10 cellular contexts compared by ENCODE assay signal in genomic region chr6:134249759-134250602, GRCh38.
DNase-seq lines count a peak whose midpoint lies in the region; ATAC-seq lines count a peak whose summit lies in the region.
"Had no signal": no experiment of that assay in that cellular context is flagged by ENCODE, and none has a peak within 500 bp of the region (broad histone marks: within the 10 kb centered on the region; RNA-seq: fewer than 3 reads in every experiment).

No MANE protein-coding gene starts in this region.

- no peaks in the 10 kb centered on the region for H3K9me3 Mint-ChIP-seq in activated CD4-positive, alpha-beta T cell treated with anti-CD3 and anti-CD28 coated beads for 36 hours (ENCODE audit: low read depth)
- no peaks in the 10 kb centered on the region for H3K9me3 Mint-ChIP-seq in activated CD4-positive, alpha-beta T cell treated with anti-CD3 and anti-CD28 coated beads, Interleukin-2, amount 10 ng/mL, durations not matched to agents 24 days and 14 days
- H3K9me3 Mint-ChIP-seq in activated T-helper 17 cell treated with anti-CD3 and anti-CD28 coated beads, Interleukin-2, amount 50 U/mL, for 72 hours: peaks cover 4% of the 10 kb centered on the region
- peaks cover 3% of the 10 kb centered on the region for H3K9me3 Mint-ChIP-seq in stimulated activated effector memory CD8-positive, alpha-beta T cell treated with anti-CD3 and anti-CD28 coated beads, Interleukin-12 subunit alpha, Interleukin-12 subunit beta, amount 100 ng/mL, for 72 hours

- intact Hi-C loops in activated CD4-positive, alpha-beta T cell treated with anti-CD3 and anti-CD28 coated beads for 36 hours (cut with DNase I, micrococcal nuclease): loop anchor here (1.0 to 10.0 kb wide), 5 partner anchors 72 to 935 kb away; partner anchors contain the start of gene MYB (in 1 of the 2)
- intact Hi-C loops in activated CD4-positive, alpha-beta T cell treated with anti-CD3 and anti-CD28 coated beads, Interleukin-2, amount 10 ng/mL, durations not matched to agents 24 days and 14 days (cut with micrococcal nuclease): loop anchor here (5.0 kb wide), 1 partner anchor 298 kb away; the partner anchor contains the start of gene TBPL1
- intact Hi-C loops in posterior vena cava (cut with DNase I): no loop called here

- no peak for DNase-seq in activated CD4-positive, alpha-beta T cell treated with anti-CD3 and anti-CD28 coated beads for 36 hours
- no peak for DNase-seq in activated CD4-positive, alpha-beta T cell treated with anti-CD3 and anti-CD28 coated beads, Interleukin-2, amount 10 ng/mL, durations not matched to agents 24 days and 14 days
- DNase-seq in glomerular endothelial cell (ENCODE audit: extremely low read depth, low read depth, low spot score) (peak; percentile 12), NCI-H1105 (lab: John Stamatoyannopoulos, UW) (no peak), posterior vena cava (ENCODE audit: low spot score) (no peak)
- no peak for DNase-seq in stimulated activated effector memory CD8-positive, alpha-beta T cell treated with anti-CD3 and anti-CD28 coated beads, Interleukin-12 subunit alpha, Interleukin-12 subunit beta, amount 100 ng/mL, for 72 hours (ENCODE audit: low spot score in 2 of 2)
- DNase-seq: 8988T, tibial artery had no signal

- peak overlapping the region; percentile 32 for H3K27ac Mint-ChIP-seq in activated CD4-positive, alpha-beta T cell treated with anti-CD3 and anti-CD28 coated beads for 36 hours
- no peak overlapping the region for H3K27ac Mint-ChIP-seq in activated CD4-positive, alpha-beta T cell treated with anti-CD3 and anti-CD28 coated beads, Interleukin-2, amount 10 ng/mL, durations not matched to agents 24 days and 14 days
- peak overlapping the region; percentile 66 for H3K27ac Mint-ChIP-seq in activated T-helper 17 cell treated with anti-CD3 and anti-CD28 coated beads, Interleukin-2, amount 50 U/mL, for 72 hours
- H3K27ac Mint-ChIP-seq in stimulated activated effector memory CD8-positive, alpha-beta T cell treated with anti-CD3 and anti-CD28 coated beads, Interleukin-12 subunit alpha, Interleukin-12 subunit beta, amount 100 ng/mL, for 72 hours: no peak overlapping the region

- H3K4me3 Mint-ChIP-seq in activated CD4-positive, alpha-beta T cell treated with anti-CD3 and anti-CD28 coated beads for 36 hours: no peak overlapping the region
- H3K4me3 Mint-ChIP-seq in activated CD4-positive, alpha-beta T cell treated with anti-CD3 and anti-CD28 coated beads, Interleukin-2, amount 10 ng/mL, durations not matched to agents 24 days and 14 days: no peak overlapping the region
- H3K4me3 Mint-ChIP-seq in activated T-helper 17 cell treated with anti-CD3 and anti-CD28 coated beads, Interleukin-2, amount 50 U/mL, for 72 hours: peak overlapping the region; percentile 72
- H3K4me3 Mint-ChIP-seq in stimulated activated effector memory CD8-positive, alpha-beta T cell treated with anti-CD3 and anti-CD28 coated beads, Interleukin-12 subunit alpha, Interleukin-12 subunit beta, amount 100 ng/mL, for 72 hours: peak overlapping the region; percentile 26

- no peaks in the 10 kb centered on the region for H3K27me3 Mint-ChIP-seq in activated CD4-positive, alpha-beta T cell treated with anti-CD3 and anti-CD28 coated beads for 36 hours
- no peaks in the 10 kb centered on the region for H3K27me3 Mint-ChIP-seq in activated CD4-positive, alpha-beta T cell treated with anti-CD3 and anti-CD28 coated beads, Interleukin-2, amount 10 ng/mL, durations not matched to agents 24 days and 14 days
- H3K27me3 Mint-ChIP-seq in activated T-helper 17 cell treated with anti-CD3 and anti-CD28 coated beads, Interleukin-2, amount 50 U/mL, for 72 hours: no peaks in the 10 kb centered on the region

- peaks cover 55% of the 10 kb centered on the region for H3K4me1 Mint-ChIP-seq in activated CD4-positive, alpha-beta T cell treated with anti-CD3 and anti-CD28 coated beads for 36 hours
- H3K4me1 Mint-ChIP-seq in activated CD4-positive, alpha-beta T cell treated with anti-CD3 and anti-CD28 coated beads, Interleukin-2, amount 10 ng/mL, durations not matched to agents 24 days and 14 days: peaks cover 47% of the 10 kb centered on the region
- H3K4me1 Mint-ChIP-seq in activated T-helper 17 cell treated with anti-CD3 and anti-CD28 coated beads, Interleukin-2, amount 50 U/mL, for 72 hours: peaks cover 31% of the 10 kb centered on the region
- peaks cover 32% of the 10 kb centered on the region for H3K4me1 Mint-ChIP-seq in stimulated activated effector memory CD8-positive, alpha-beta T cell treated with anti-CD3 and anti-CD28 coated beads, Interleukin-12 subunit alpha, Interleukin-12 subunit beta, amount 100 ng/mL, for 72 hours

- peaks cover 2% of the 10 kb centered on the region for H3K36me3 Mint-ChIP-seq in activated CD4-positive, alpha-beta T cell treated with anti-CD3 and anti-CD28 coated beads for 36 hours (ENCODE audit: low read depth)
- peaks cover 2% of the 10 kb centered on the region for H3K36me3 Mint-ChIP-seq in activated CD4-positive, alpha-beta T cell treated with anti-CD3 and anti-CD28 coated beads, Interleukin-2, amount 10 ng/mL, durations not matched to agents 24 days and 14 days (ENCODE audit: low read depth)
- no peaks in the 10 kb centered on the region for H3K36me3 Mint-ChIP-seq in activated T-helper 17 cell treated with anti-CD3 and anti-CD28 coated beads, Interleukin-2, amount 50 U/mL, for 72 hours (ENCODE audit: low read depth)
- no peaks in the 10 kb centered on the region for H3K36me3 Mint-ChIP-seq in stimulated activated effector memory CD8-positive, alpha-beta T cell treated with anti-CD3 and anti-CD28 coated beads, Interleukin-12 subunit alpha, Interleukin-12 subunit beta, amount 100 ng/mL, for 72 hours

- no peak for ATAC-seq in activated CD4-positive, alpha-beta T cell treated with anti-CD3 and anti-CD28 coated beads for 36 hours
- ATAC-seq in activated T-helper 17 cell treated with anti-CD3 and anti-CD28 coated beads, Interleukin-2, amount 50 U/mL, for 72 hours (replicated peaks): no peak
- ATAC-seq in stimulated activated effector memory CD8-positive, alpha-beta T cell treated with anti-CD3 and anti-CD28 coated beads, Interleukin-12 subunit alpha, Interleukin-12 subunit beta, amount 100 ng/mL, for 72 hours: no peak
- ATAC-seq in HG03520 (IDR thresholded peaks at IDR 0.05; ENCODE audit: unreplicated experiment): no peak

- CTCF ChIA-PET in activated CD4-positive, alpha-beta T cell treated with anti-CD3 and anti-CD28 coated beads for 36 hours (lab: Charles Lee): interaction anchor here (1.3 to 1.5 kb wide), 4 partner anchors 11 to 72 kb away, joined by 3 read pairs; no protein-coding TSS in a partner anchor

- POLR2A ChIA-PET in activated CD4-positive, alpha-beta T cell treated with anti-CD3 and anti-CD28 coated beads for 36 hours (lab: Charles Lee): no interaction called here

Comparison
In these comparisons a context has a peak if more than half of its experiments do, and no peak if none do; other contexts are left out.
1. H3K27ac Mint-ChIP-seq: peak in activated CD4-positive, alpha-beta T cell treated with anti-CD3 and anti-CD28 coated beads for 36 hours (single experiment) and activated T-helper 17 cell treated with anti-CD3 and anti-CD28 coated beads, Interleukin-2, amount 50 U/mL, for 72 hours (single experiment); none in activated CD4-positive, alpha-beta T cell treated with anti-CD3 and anti-CD28 coated beads, Interleukin-2, amount 10 ng/mL, durations not matched to agents 24 days and 14 days (single experiment) and stimulated activated effector memory CD8-positive, alpha-beta T cell treated with anti-CD3 and anti-CD28 coated beads, Interleukin-12 subunit alpha, Interleukin-12 subunit beta, amount 100 ng/mL, for 72 hours (single experiment).
2. H3K4me3 Mint-ChIP-seq: peak in activated T-helper 17 cell treated with anti-CD3 and anti-CD28 coated beads, Interleukin-2, amount 50 U/mL, for 72 hours (single experiment) and stimulated activated effector memory CD8-positive, alpha-beta T cell treated with anti-CD3 and anti-CD28 coated beads, Interleukin-12 subunit alpha, Interleukin-12 subunit beta, amount 100 ng/mL, for 72 hours (single experiment); none in activated CD4-positive, alpha-beta T cell treated with anti-CD3 and anti-CD28 coated beads for 36 hours (single experiment) and activated CD4-positive, alpha-beta T cell treated with anti-CD3 and anti-CD28 coated beads, Interleukin-2, amount 10 ng/mL, durations not matched to agents 24 days and 14 days (single experiment).
3. intact Hi-C loops: an anchor here in activated CD4-positive, alpha-beta T cell treated with anti-CD3 and anti-CD28 coated beads for 36 hours (1.0 to 10.0 kb wide) and activated CD4-positive, alpha-beta T cell treated with anti-CD3 and anti-CD28 coated beads, Interleukin-2, amount 10 ng/mL, durations not matched to agents 24 days and 14 days (5.0 kb wide); none called in posterior vena cava.